ENCODE assay signal across 11 cellular contexts in the genomic region with DNA sequence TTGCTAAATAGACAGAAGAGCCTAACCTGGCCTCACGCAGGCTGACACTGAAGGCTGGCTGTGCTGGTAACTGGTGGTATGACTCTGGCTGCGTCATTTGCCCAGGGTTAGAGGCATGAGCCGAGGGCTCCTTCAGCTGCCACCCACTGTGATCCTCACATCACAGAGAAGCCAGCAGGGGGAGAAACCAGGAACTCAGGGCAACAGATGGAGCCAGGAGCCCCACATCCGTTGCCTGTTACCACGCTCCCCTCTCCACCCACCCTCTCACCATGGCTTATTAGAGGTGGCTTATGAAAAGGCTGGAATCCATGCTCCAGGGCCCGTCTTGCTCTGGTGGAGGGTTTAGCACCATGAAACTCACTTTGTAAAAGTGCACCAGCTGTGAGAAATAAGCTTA.
A peak's percentile ranks its signal among the peaks of the same experiment; 100 is the strongest.
DNase-seq lines count a peak whose midpoint lies in the region; ATAC-seq and TF ChIP-seq lines count a peak whose summit lies in the region.
"Had no signal": no experiment of that assay in that cellular context is flagged by ENCODE, and none has a peak within 500 bp of the region (broad histone marks: within the 10 kb centered on the region; RNA-seq: fewer than 3 reads in every experiment).

No MANE protein-coding gene starts in this region.

- H3K36me3 ChIP-seq in osteoblast (ENCODE audit: insufficient read depth, low read length): no peaks in the 10 kb centered on the region
- H3K36me3 ChIP-seq: esophagus muscularis mucosa, upper lobe of left lung had no signal

- no peak for ATAC-seq in GM19023 (IDR thresholded peaks at IDR 0.05; ENCODE audit: unreplicated experiment)
- ATAC-seq in GM18867 (IDR thresholded peaks at IDR 0.05; ENCODE audit: unreplicated experiment): no peak

- H3K27ac ChIP-seq in osteoblast (ENCODE audit: low read depth, low read length): no peak overlapping the region
- H3K27ac ChIP-seq: esophagus muscularis mucosa, upper lobe of left lung had no signal

- in situ Hi-C loops in T47D (cut with HindIII; ENCODE audit: low pct_unique_long_range_greater_than_20kb, low sequenced_read_pairs): no loop called here

- DNase-seq in GM12864 (ENCODE audit: low read depth) (no peak), NAMALWA (ENCODE audit: low spot score) (peak; percentile 15), T47D (ENCODE audit: low read depth in 1 of 2, low spot score in 1 of 2) (peak; percentile 46 to 48), osteoblast (ENCODE audit: insufficient read length, low spot score, missing footprints) (peak; percentile 79), cortex of kidney (lab: John Stamatoyannopoulos, UW) (no peak)
- DNase-seq: activated naive CD4-positive, alpha-beta T cell treated with anti-CD3 and anti-CD28 coated beads, Interleukin-2, amount 10 ng/mL, durations not matched to agents 7 days and 5 days; NCI-H187 treated with DMSO at 0.1 percent for 48 hours; upper lobe of left lung had no signal

- peak; percentile 26 for TF ChIP-seq CTCF in GM12864 (IDR thresholded peaks at IDR 0.05; ENCODE audit: low read depth, low read length, missing control alignments)
- TF ChIP-seq CTCF in osteoblast (IDR thresholded peaks at IDR 0.05; ENCODE audit: extremely low read depth, low read depth, low read length): peak; percentile 44

- no peak overlapping the region for H3K4me2 ChIP-seq in osteoblast (ENCODE audit: insufficient read depth, low read length)

- H3K79me2 ChIP-seq in osteoblast (ENCODE audit: insufficient read depth, low read length): no peaks in the 10 kb centered on the region

- H3K27me3 ChIP-seq in osteoblast (ENCODE audit: insufficient read depth, low read length): no peaks in the 10 kb centered on the region
- H3K27me3 ChIP-seq: esophagus muscularis mucosa, upper lobe of left lung had no signal

- H3K9me3 ChIP-seq in osteoblast (ENCODE audit: low read depth, low read length): no peaks in the 10 kb centered on the region
- H3K9me3 ChIP-seq: esophagus muscularis mucosa, upper lobe of left lung had no signal

- H2AFZ ChIP-seq in osteoblast (ENCODE audit: low read length): peak overlapping the region; percentile 5

- no peaks in the 10 kb centered on the region for H4K20me1 ChIP-seq in osteoblast (ENCODE audit: insufficient read depth, low read length)

- H3K4me3 ChIP-seq in GM12864 (ENCODE audit: low read depth, low read length) (no peak overlapping the region), osteoblast (ENCODE audit: insufficient read depth, low read length) (no peak overlapping the region)
- H3K4me3 ChIP-seq: esophagus muscularis mucosa, upper lobe of left lung had no signal

- H3K4me1 ChIP-seq in osteoblast (ENCODE audit: insufficient read depth, low read length): peaks cover 5% of the 10 kb centered on the region
- H3K4me1 ChIP-seq: upper lobe of left lung had no signal

Comparison
In these comparisons a context has a peak if more than half of its experiments do, and no peak if none do; other contexts are left out.
1. DNase-seq: peak in NAMALWA (single experiment), T47D (2 of 2) and osteoblast (single experiment); none in GM12864 (single experiment) and cortex of kidney (single experiment).